1 cellular context compared by ENCODE assay signal in the genomic region with DNA sequence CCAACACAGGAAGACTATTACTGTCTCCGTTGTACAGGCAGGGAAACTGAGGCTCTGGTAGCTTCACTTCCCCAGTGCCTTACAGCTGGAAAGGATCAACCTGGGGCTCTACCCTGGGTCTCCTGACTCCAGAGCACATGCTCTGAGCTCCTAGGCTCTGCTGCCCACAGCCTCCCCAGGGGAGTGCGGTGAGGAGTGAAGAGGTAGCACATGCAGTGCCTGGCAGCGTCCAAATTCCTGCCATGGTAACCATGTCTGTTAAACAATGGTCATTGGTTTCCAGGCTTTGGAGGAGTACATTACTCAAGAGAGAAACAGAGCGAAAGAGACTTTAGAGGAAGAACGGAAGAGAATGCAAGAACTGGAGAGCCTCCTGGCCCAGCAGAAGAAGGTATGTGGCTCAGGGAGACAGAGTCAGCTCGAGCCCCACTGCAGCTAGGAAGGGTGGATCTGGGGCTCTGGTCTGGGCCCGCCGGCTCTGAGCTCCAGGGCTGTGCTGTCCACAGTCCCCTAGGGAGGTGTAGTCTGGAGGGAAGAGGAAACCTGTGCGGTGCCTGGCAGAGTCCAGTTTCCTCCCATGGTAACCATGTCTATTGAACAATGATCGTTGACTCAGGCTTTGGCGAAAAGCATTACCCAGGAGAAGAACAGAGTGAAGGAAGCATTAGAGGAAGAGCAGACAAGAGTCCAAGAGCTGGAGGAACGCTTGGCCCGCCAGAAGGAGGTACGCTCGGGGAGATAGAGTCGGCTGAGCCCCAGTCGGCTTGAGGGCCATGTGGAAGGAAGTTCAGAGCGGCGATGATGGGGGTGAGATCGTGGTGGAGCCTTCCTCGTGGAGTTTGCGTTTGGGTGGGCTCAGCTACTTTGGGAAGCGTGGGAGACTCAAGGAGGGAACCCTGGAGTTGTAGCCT.
TF ChIP-seq lines count a peak whose summit lies in the region.

No MANE protein-coding gene starts in this region.

TF ChIP-seq in K562, 482 proteins besides CTCF, POLR2A, EP300 and RAD21 (continued from another document):
- no peak for TF ChIP-seq HDAC3 (IDR thresholded peaks at IDR 0.05; ENCODE audit: borderline replicate concordance, partially characterized antibody)
- peak; percentile 82; the same call in 1 of the 2 replicates for TF ChIP-seq THRAP3 (IDR thresholded peaks at IDR 0.05; ENCODE audit: borderline replicate concordance)
- TF ChIP-seq PRMT5 (CRISPR knock-in tag; IDR thresholded peaks at IDR 0.05): no peak
- no peak for TF ChIP-seq GTF2F1 (IDR thresholded peaks at IDR 0.05; ENCODE audit: low read depth, low read length)
- no peak for TF ChIP-seq FOXK1 (CRISPR knock-in tag; IDR thresholded peaks at IDR 0.05; ENCODE audit: borderline replicate concordance)
- TF ChIP-seq, protein P1, sequence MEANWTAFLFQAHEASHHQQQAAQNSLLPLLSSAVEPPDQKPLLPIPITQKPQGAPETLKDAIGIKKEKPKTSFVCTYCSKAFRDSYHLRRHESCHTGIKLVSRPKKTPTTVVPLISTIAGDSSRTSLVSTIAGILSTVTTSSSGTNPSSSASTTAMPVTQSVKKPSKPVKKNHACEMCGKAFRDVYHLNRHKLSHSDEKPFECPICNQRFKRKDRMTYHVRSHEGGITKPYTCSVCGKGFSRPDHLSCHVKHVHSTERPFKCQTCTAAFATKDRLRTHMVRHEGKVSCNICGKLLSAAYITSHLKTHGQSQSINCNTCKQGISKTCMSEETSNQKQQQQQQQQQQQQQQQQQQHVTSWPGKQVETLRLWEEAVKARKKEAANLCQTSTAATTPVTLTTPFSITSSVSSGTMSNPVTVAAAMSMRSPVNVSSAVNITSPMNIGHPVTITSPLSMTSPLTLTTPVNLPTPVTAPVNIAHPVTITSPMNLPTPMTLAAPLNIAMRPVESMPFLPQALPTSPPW (CRISPR knock-in tag; IDR thresholded peaks at IDR 0.05): no peak
- TF ChIP-seq YY1 (IDR thresholded peaks at IDR 0.05; ENCODE audit: borderline replicate concordance in 1 of 3, control insufficient read depth in 1 of 3, extremely low read depth in 1 of 3, insufficient read depth in 3 of 3, insufficient read length in 1 of 3, insufficient replicate concordance in 2 of 3, low read depth in 1 of 3, low read length in 2 of 3): no peak
- TF ChIP-seq ZNF699 (CRISPR knock-in tag; IDR thresholded peaks at IDR 0.05; ENCODE audit: insufficient replicate concordance): no peak
- no peak for TF ChIP-seq CBX2 (IDR thresholded peaks at IDR 0.05; ENCODE audit: insufficient read depth, low read length, poor library complexity, severe bottlenecking)
- TF ChIP-seq, protein P2, sequence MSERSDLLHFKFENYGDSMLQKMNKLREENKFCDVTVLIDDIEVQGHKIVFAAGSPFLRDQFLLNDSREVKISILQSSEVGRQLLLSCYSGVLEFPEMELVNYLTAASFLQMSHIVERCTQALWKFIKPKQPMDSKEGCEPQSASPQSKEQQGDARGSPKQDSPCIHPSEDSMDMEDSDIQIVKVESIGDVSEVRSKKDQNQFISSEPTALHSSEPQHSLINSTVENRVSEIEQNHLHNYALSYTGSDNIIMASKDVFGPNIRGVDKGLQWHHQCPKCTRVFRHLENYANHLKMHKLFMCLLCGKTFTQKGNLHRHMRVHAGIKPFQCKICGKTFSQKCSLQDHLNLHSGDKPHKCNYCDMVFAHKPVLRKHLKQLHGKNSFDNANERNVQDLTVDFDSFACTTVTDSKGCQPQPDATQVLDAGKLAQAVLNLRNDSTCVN (CRISPR knock-in tag; IDR thresholded peaks at IDR 0.05): no peak
- no peak for TF ChIP-seq ZNF77 (CRISPR knock-in tag; IDR thresholded peaks at IDR 0.05)
- no peak for TF ChIP-seq SMARCE1 (IDR thresholded peaks at IDR 0.05)
- no peak for TF ChIP-seq RCOR1 (IDR thresholded peaks at IDR 0.05; ENCODE audit: borderline replicate concordance in 1 of 2, low read depth in 2 of 2, low read length in 2 of 2)
- TF ChIP-seq RFX1 (IDR thresholded peaks at IDR 0.05): peak; percentile 21; the same call in 1 of the 2 replicates
- no peak for TF ChIP-seq TAF1 (IDR thresholded peaks at IDR 0.05; ENCODE audit: control insufficient read depth, extremely low read depth, insufficient read depth, low read length, severe bottlenecking)
- TF ChIP-seq PCBP1 (IDR thresholded peaks at IDR 0.05; ENCODE audit: low read depth, low read length, poor library complexity, severe bottlenecking): no peak
- no peak for TF ChIP-seq ZBED1 (IDR thresholded peaks at IDR 0.05)
- TF ChIP-seq ZKSCAN8 (CRISPR knock-in tag; IDR thresholded peaks at IDR 0.05): 0 out of 2 replicates have a peak, but pooled peaks have one; percentile 24
- no peak for TF ChIP-seq DIDO1 (tag; IDR thresholded peaks at IDR 0.05; ENCODE audit: low read depth)
- no peak for TF ChIP-seq MAFF (IDR thresholded peaks at IDR 0.05; ENCODE audit: low read length)
- TF ChIP-seq DMBX1 (CRISPR knock-in tag; IDR thresholded peaks at IDR 0.05; ENCODE audit: borderline replicate concordance): no peak
- TF ChIP-seq TCF3 (CRISPR knock-in tag; IDR thresholded peaks at IDR 0.05): no peak
- TF ChIP-seq ZKSCAN3 (CRISPR knock-in tag; IDR thresholded peaks at IDR 0.05): no peak
- no peak for TF ChIP-seq NCOA1 (IDR thresholded peaks at IDR 0.05; ENCODE audit: low read depth)
- no peak for TF ChIP-seq SAFB (IDR thresholded peaks at IDR 0.05; ENCODE audit: borderline replicate concordance, low read depth, low read length)
- TF ChIP-seq MEF2A (IDR thresholded peaks at IDR 0.05; ENCODE audit: control insufficient read depth, low read depth, low read length): no peak
- TF ChIP-seq ESRRA (IDR thresholded peaks at IDR 0.05; ENCODE audit: borderline replicate concordance, low read depth): no peak
